8 cellular contexts compared by ENCODE assay signal in the genomic region with DNA sequence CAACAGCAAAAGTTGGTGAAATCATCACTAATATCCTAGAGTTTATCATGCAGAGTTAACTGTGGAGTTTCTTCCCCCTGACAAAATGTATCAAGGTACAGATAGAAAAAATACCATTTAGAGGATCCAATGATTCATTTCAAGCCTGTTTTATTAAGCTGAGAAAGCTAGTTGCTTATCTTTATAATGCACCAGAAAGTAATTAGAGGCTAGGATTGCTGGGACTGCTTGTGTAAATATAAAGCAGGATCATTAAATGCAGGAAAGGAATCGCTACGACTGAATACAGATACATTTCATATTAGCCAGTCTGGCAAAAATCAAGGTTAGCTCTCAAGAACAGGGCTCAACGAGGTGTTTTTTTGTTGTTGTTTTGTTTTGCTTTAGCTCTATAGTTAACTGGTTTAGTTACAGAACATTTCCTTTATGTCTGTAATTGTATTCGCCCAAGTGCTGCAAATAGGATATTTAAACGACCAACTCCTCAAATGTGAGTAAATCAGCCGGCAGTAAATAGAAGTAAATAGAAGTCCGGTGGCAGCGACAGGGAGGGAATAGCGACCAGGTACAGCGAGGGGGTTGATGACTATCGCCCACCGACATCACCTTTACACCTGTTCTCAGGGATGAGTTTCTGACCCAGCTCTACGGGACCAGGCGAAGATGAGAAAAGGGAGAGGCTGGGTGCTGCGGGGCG. TPM values are rescaled to one million over a fixed set of nuclear protein-coding genes. Genes with fewer than 3 reads are reported as not detected.
A peak's percentile ranks its signal among the peaks of the same experiment; 100 is the strongest.
DNase-seq lines count a peak whose midpoint lies in the region; ATAC-seq, FAIRE-seq and TF ChIP-seq lines count a peak whose summit lies in the region.

No MANE protein-coding gene starts in this region.

- H3K36me3 Mint-ChIP-seq in CD14-positive monocyte (peaks cover 11% of the 10 kb centered on the region in 2 donors), astrocyte (ENCODE audit: low read depth, unreplicated experiment) (peaks cover 2% of the 10 kb centered on the region)

- H3K36me3 ChIP-seq in HUES64 (ENCODE audit: insufficient read depth, low read length) = no peaks in the 10 kb centered on the region
- H3K36me3 ChIP-seq in astrocyte (ENCODE audit: insufficient read depth, low read length) = no peaks in the 10 kb centered on the region
- H3K36me3 ChIP-seq in left lung = no peaks in the 10 kb centered on the region
- no peaks in the 10 kb centered on the region for H3K36me3 ChIP-seq in thyroid gland

- TF ChIP-seq CTCF in CD14-positive monocyte (IDR thresholded peaks at IDR 0.05) (no peak), astrocyte (IDR thresholded peaks at IDR 0.05; ENCODE audit: insufficient read depth, low read depth, low read length) (no peak), left lung (IDR thresholded peaks at IDR 0.05) (no peak), thyroid gland (IDR thresholded peaks at IDR 0.05) (no peak)

- FAIRE-seq in astrocyte (lab: Jason Lieb, UNC) = no peak

- no peak for ATAC-seq in left lung
- ATAC-seq in HG03457 (IDR thresholded peaks at IDR 0.05; ENCODE audit: unreplicated experiment) = no peak
- ATAC-seq in HG02884 (IDR thresholded peaks at IDR 0.05; ENCODE audit: unreplicated experiment) = no peak

- DNase-seq in CD14-positive monocyte (ENCODE audit: low spot score) = no peak
- no peak for DNase-seq in astrocyte (ENCODE audit: low read depth)
- no peak for DNase-seq in left lung
- no peak for DNase-seq in thyroid gland
- no peak for DNase-seq in stimulated activated CD4-positive, alpha-beta T cell treated with anti-CD3 and anti-CD28 coated beads, Interleukin-4, amount 100 ng/mL, for 4 hours

- H3K27ac Mint-ChIP-seq in CD14-positive monocyte = peak overlapping the region; percentile 93 to 98 (median 96)
- peak overlapping the region; percentile 95 for H3K27ac Mint-ChIP-seq in astrocyte (ENCODE audit: unreplicated experiment)

- H3K4me2 ChIP-seq in astrocyte (ENCODE audit: low read length) = peak overlapping the region; percentile 83

- TF ChIP-seq POLR2A in thyroid gland (IDR thresholded peaks at IDR 0.05) = no peak

- no peak overlapping the region for H3K27ac ChIP-seq in HUES64 (ENCODE audit: low read depth, low read length)
- H3K27ac ChIP-seq in astrocyte (ENCODE audit: low read depth, low read length) = peak overlapping the region; percentile 96
- H3K27ac ChIP-seq in left lung = peak overlapping the region; percentile 99
- H3K27ac ChIP-seq in thyroid gland = peak overlapping the region; percentile 98 to 99 (median 98)

- peaks cover 50% of the 10 kb centered on the region for H4K20me1 ChIP-seq in astrocyte (ENCODE audit: insufficient read depth, low read length)

- WGBS in HUES64 = 15% methylated on average over 14 of the region's 16 CpGs
- 1% methylated on average over 16 of the region's 16 CpGs for WGBS in thyroid gland, 2 donors

- H3K27me3 Mint-ChIP-seq in CD14-positive monocyte (ENCODE audit: low read depth in 3 of 3) = peaks cover 0 to 7% (median 1%) of the 10 kb centered on the region in 3 donors
- no peaks in the 10 kb centered on the region for H3K27me3 Mint-ChIP-seq in astrocyte (ENCODE audit: low read depth, unreplicated experiment)

- intact Hi-C loops in CD14-positive monocyte (cut with micrococcal nuclease) (loop anchor here (10.0 kb wide), 2 partner anchors 267 to 283 kb away; partner anchors contain the start of genes PNRC1 (in 2 of the 2) and LYRM2 (in 1 of the 2)), left lung (cut with DNase I) (no loop called here), thyroid gland (cut with DNase I) (no loop called here)

- peak overlapping the region; percentile 74 for H2AFZ ChIP-seq in astrocyte (ENCODE audit: low read depth, low read length)

- peaks cover 0 to 5% (median 0%) of the 10 kb centered on the region in 7 donors for H3K9me3 Mint-ChIP-seq in CD14-positive monocyte
- no peaks in the 10 kb centered on the region for H3K9me3 Mint-ChIP-seq in astrocyte (ENCODE audit: unreplicated experiment)

- H3K9me3 ChIP-seq in HUES64 (ENCODE audit: insufficient read depth, low read depth, low read length) (no peaks in the 10 kb centered on the region), astrocyte (ENCODE audit: insufficient read depth, low read depth, low read length) (no peaks in the 10 kb centered on the region), left lung (no peaks in the 10 kb centered on the region), thyroid gland (no peaks in the 10 kb centered on the region)

- peaks cover 27% of the 10 kb centered on the region for H3K27me3 ChIP-seq in HUES64 (ENCODE audit: insufficient read depth, low read length)
- H3K27me3 ChIP-seq in astrocyte (ENCODE audit: insufficient read depth, low read length) = no peaks in the 10 kb centered on the region
- no peaks in the 10 kb centered on the region for H3K27me3 ChIP-seq in left lung
- H3K27me3 ChIP-seq in thyroid gland = no peaks in the 10 kb centered on the region

- H3K4me3 ChIP-seq in HUES64 (ENCODE audit: low read length) = peak overlapping the region; percentile 79
- H3K4me3 ChIP-seq in astrocyte (ENCODE audit: insufficient read depth, low read depth, low read length) = peak overlapping the region; percentile 89
- peak overlapping the region; percentile 82 to 91 for H3K4me3 ChIP-seq in left lung
- peak overlapping the region; percentile 68 to 93 (median 76) for H3K4me3 ChIP-seq in thyroid gland (replicated peaks in 1 of 3)

- H3K4me3 Mint-ChIP-seq in CD14-positive monocyte = peak overlapping the region; percentile 94 to 95
- peak overlapping the region; percentile 95 for H3K4me3 Mint-ChIP-seq in astrocyte (ENCODE audit: unreplicated experiment)

- H3K4me1 Mint-ChIP-seq in CD14-positive monocyte (peaks cover 54% of the 10 kb centered on the region), astrocyte (ENCODE audit: low read depth, unreplicated experiment) (peaks cover 42% of the 10 kb centered on the region)

- H3K79me2 ChIP-seq in astrocyte (ENCODE audit: insufficient read depth, low read length) = peaks cover 65% of the 10 kb centered on the region

- H3K9ac ChIP-seq in HUES64 (ENCODE audit: low read depth, low read length) (peak overlapping the region; percentile 97), astrocyte (ENCODE audit: low read length) (peak overlapping the region; percentile 99)

- H3K4me1 ChIP-seq in HUES64 (ENCODE audit: insufficient read depth, low read length) = peaks cover 16% of the 10 kb centered on the region; the same call in 1 of the 2 replicates
- H3K4me1 ChIP-seq in astrocyte (ENCODE audit: insufficient read depth, low read length) = peaks cover 40% of the 10 kb centered on the region
- H3K4me1 ChIP-seq in left lung = peaks cover 19 to 54% of the 10 kb centered on the region in 2 donors
- peaks cover 16 to 44% of the 10 kb centered on the region in 2 donors for H3K4me1 ChIP-seq in thyroid gland

RNA-seq across cellular contexts. Expression of gene UBE2J1, which starts 0.7 kb away (rescaled TPM):
- polyA plus RNA-seq in CD14-positive monocyte = 10 to 100 TPM; 44.8 to 80.5 TPM
- polyA plus RNA-seq in HUES64 (2013, experiment 1 of 2) = 18.0 TPM
- 20.7 TPM for polyA plus RNA-seq in HUES64 (2013, experiment 2 of 2)
- total RNA-seq in astrocyte = 78.8 and 93.3 TPM in 2 replicates
- 10 to 100 TPM; 33.5 to 52.2 TPM for total RNA-seq in left lung
- 10 to 100 TPM; 49.8 to 63.1 (median 51.9) TPM for total RNA-seq in thyroid gland

RNA-seq across cellular contexts. Expression of gene GABRR2, which starts 36.7 kb away (rescaled TPM):
- not detected for polyA plus RNA-seq in CD14-positive monocyte
- not detected for polyA plus RNA-seq in HUES64 (2013, experiment 1 of 2)
- polyA plus RNA-seq in HUES64 (2013, experiment 2 of 2) = not detected
- 0.34 and 0.61 TPM in 2 replicates for total RNA-seq in astrocyte
- total RNA-seq in left lung = 1 to 10 TPM in 1 of 2 donors, under 1 TPM in 1; 0.82 to 4.8 TPM
- 1 to 10 TPM in 1 of 4 donors, under 1 TPM in 3; 0.42 to 2.1 (median 0.56) TPM for total RNA-seq in thyroid gland

Comparison
In these comparisons a context has a peak if more than half of its experiments do, and no peak if none do; other contexts are left out.
1. intact Hi-C loops: an anchor here in CD14-positive monocyte (10.0 kb wide); none called in left lung and thyroid gland.